In the genomic region with DNA sequence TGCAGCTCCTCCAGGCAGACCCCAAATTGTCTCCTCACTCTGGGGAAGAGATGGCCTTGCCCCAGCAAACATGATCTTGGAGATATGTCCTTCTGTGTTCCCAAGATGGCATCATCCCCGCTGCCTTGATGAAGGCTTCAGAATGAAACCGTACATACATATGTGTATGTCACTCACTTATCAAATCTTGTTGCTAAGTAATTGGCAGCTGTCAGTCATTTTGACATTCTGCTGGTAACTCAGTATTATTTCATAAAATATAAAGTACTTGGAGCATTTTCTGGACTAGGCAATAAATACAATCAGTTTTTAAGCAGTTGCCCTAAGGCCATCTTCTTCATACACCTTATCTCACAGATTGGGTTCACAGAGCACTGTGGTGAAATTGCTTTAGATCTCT, we compare ENCODE assay signal across 33 cellular contexts.
"Had no signal": no experiment of that assay in that cellular context is flagged by ENCODE, and none has a peak within 500 bp of the region (broad histone marks: within the 10 kb centered on the region; RNA-seq: fewer than 3 reads in every experiment).

No MANE protein-coding gene starts in this region.

- H3K4me3 ChIP-seq: ascending aorta, breast epithelium, cardiac muscle cell, coronary artery, esophagus muscularis mucosa, gastrocnemius medialis, heart left ventricle had no signal

- H3K4me3 Mint-ChIP-seq: activated CD4-positive, alpha-beta memory T cell treated with anti-CD3 and anti-CD28 coated beads for 36 hours; activated CD4-positive, alpha-beta T cell treated with anti-CD3 and anti-CD28 coated beads for 36 hours; activated CD4-positive, alpha-beta T cell treated with anti-CD3 and anti-CD28 coated beads, Interleukin-2, amount 10 ng/mL, durations not matched to agents 24 days and 14 days; activated CD8-positive, alpha-beta memory T cell treated with anti-CD3 and anti-CD28 coated beads, Interleukin-2, amount 10 ng/mL, durations not matched to agents 7 days and 5 days; activated CD8-positive, alpha-beta T cell treated with anti-CD3 and anti-CD28 coated beads, Interleukin-2, amount 10 ng/mL, durations not matched to agents 7 days and 5 days; activated naive CD4-positive, alpha-beta T cell treated with anti-CD3 and anti-CD28 coated beads, Interleukin-2, amount 10 ng/mL, durations not matched to agents 7 days and 5 days; activated naive CD8-positive, alpha-beta T cell treated with anti-CD3 and anti-CD28 coated beads, Interleukin-2, amount 10 ng/mL, durations not matched to agents 7 days and 5 days; activated T-cell treated with anti-CD3 and anti-CD28 coated beads, Interleukin-2, amount 50 U/mL, for 24 hours; activated T-cell treated with anti-CD3 and anti-CD28 coated beads, Interleukin-2, amount 50 U/mL, for 72 hours; brain; effector memory CD8-positive, alpha-beta T cell had no signal

- H3K9me3 Mint-ChIP-seq: activated CD4-positive, alpha-beta memory T cell treated with anti-CD3 and anti-CD28 coated beads for 36 hours; activated CD4-positive, alpha-beta T cell treated with anti-CD3 and anti-CD28 coated beads, Interleukin-2, amount 10 ng/mL, durations not matched to agents 24 days and 14 days; activated naive CD4-positive, alpha-beta T cell treated with anti-CD3 and anti-CD28 coated beads, Interleukin-2, amount 10 ng/mL, durations not matched to agents 7 days and 5 days; activated naive CD4-positive, alpha-beta T cell treated with anti-CD3 and anti-CD28 coated beads, Interleukin-2, amount 50 U/mL, for 72 hours; activated naive CD8-positive, alpha-beta T cell treated with anti-CD3 and anti-CD28 coated beads, Interleukin-2, amount 10 ng/mL, durations not matched to agents 7 days and 5 days; activated T-cell treated with anti-CD3 and anti-CD28 coated beads, Interleukin-2, amount 50 U/mL, for 24 hours; activated T-cell treated with anti-CD3 and anti-CD28 coated beads, Interleukin-2, amount 50 U/mL, for 72 hours; effector memory CD8-positive, alpha-beta T cell had no signal

- H3K27ac ChIP-seq: ascending aorta, breast epithelium, cardiac muscle cell, coronary artery, esophagus muscularis mucosa, foreskin keratinocyte, gastrocnemius medialis, heart left ventricle had no signal

- H3K36me3 ChIP-seq: ascending aorta, breast epithelium, cardiac muscle cell, gastrocnemius medialis had no signal

- H3K36me3 Mint-ChIP-seq: activated CD4-positive, alpha-beta memory T cell treated with anti-CD3 and anti-CD28 coated beads for 36 hours; activated CD8-positive, alpha-beta memory T cell treated with anti-CD3 and anti-CD28 coated beads, Interleukin-2, amount 10 ng/mL, durations not matched to agents 7 days and 5 days; activated naive CD4-positive, alpha-beta T cell treated with anti-CD3 and anti-CD28 coated beads, Interleukin-2, amount 10 ng/mL, durations not matched to agents 7 days and 5 days; activated naive CD4-positive, alpha-beta T cell treated with anti-CD3 and anti-CD28 coated beads, Interleukin-2, amount 50 U/mL, for 72 hours; activated naive CD8-positive, alpha-beta T cell treated with anti-CD3 and anti-CD28 coated beads, Interleukin-2, amount 10 ng/mL, durations not matched to agents 7 days and 5 days had no signal

- DNase-seq: activated CD4-positive, alpha-beta memory T cell treated with anti-CD3 and anti-CD28 coated beads for 36 hours; activated CD4-positive, alpha-beta T cell treated with anti-CD3 and anti-CD28 coated beads for 36 hours; activated CD4-positive, alpha-beta T cell treated with anti-CD3 and anti-CD28 coated beads, Interleukin-2, amount 10 ng/mL, durations not matched to agents 24 days and 14 days; activated CD4-positive, CD25-positive, alpha-beta regulatory T cell; activated CD4-positive, CD25-positive, alpha-beta regulatory T cell treated with anti-CD3 and anti-CD28 coated beads, Interleukin-2, amount 50 U/mL, for 72 hours; activated CD8-positive, alpha-beta memory T cell treated with anti-CD3 and anti-CD28 coated beads, Interleukin-2, amount 10 ng/mL, durations not matched to agents 7 days and 5 days; activated CD8-positive, alpha-beta memory T cell treated with anti-CD3 and anti-CD28 coated beads, Interleukin-2, amount 50 U/mL, for 4 hours; activated CD8-positive, alpha-beta T cell treated with anti-CD3 and anti-CD28 coated beads, Interleukin-2, amount 10 ng/mL, durations not matched to agents 7 days and 5 days; activated gamma-delta T cell; activated naive CD4-positive, alpha-beta T cell; activated naive CD4-positive, alpha-beta T cell treated with anti-CD3 and anti-CD28 coated beads, Interleukin-2, amount 10 ng/mL, durations not matched to agents 7 days and 5 days; activated naive CD8-positive, alpha-beta T cell treated with anti-CD3 and anti-CD28 coated beads, Interleukin-2, amount 10 ng/mL, durations not matched to agents 7 days and 5 days; activated T-cell treated with anti-CD3 and anti-CD28 coated beads for 4 hours; activated T-cell treated with anti-CD3 and anti-CD28 coated beads, Interleukin-2, amount 50 U/mL, for 24 hours; activated T-cell treated with anti-CD3 and anti-CD28 coated beads, Interleukin-2, amount 50 U/mL, for 72 hours; central memory CD4-positive, alpha-beta T cell; cerebellar nuclear complex; dermis blood vessel endothelial cell; effector CD4-positive, alpha-beta T cell; effector memory CD8-positive, alpha-beta T cell; erythroblast; foreskin keratinocyte; gastrocnemius medialis; glutamatergic neuron; heart left ventricle; T-helper 2 cell had no signal

- H3K27me3 ChIP-seq: ascending aorta, breast epithelium, cardiac muscle cell, esophagus muscularis mucosa, gastrocnemius medialis had no signal

- H3K4me1 Mint-ChIP-seq: activated CD4-positive, alpha-beta T cell treated with anti-CD3 and anti-CD28 coated beads for 36 hours; activated CD4-positive, alpha-beta T cell treated with anti-CD3 and anti-CD28 coated beads, Interleukin-2, amount 10 ng/mL, durations not matched to agents 24 days and 14 days; activated CD8-positive, alpha-beta memory T cell treated with anti-CD3 and anti-CD28 coated beads, Interleukin-2, amount 10 ng/mL, durations not matched to agents 7 days and 5 days; activated naive CD4-positive, alpha-beta T cell treated with anti-CD3 and anti-CD28 coated beads, Interleukin-2, amount 10 ng/mL, durations not matched to agents 7 days and 5 days; activated naive CD8-positive, alpha-beta T cell treated with anti-CD3 and anti-CD28 coated beads, Interleukin-2, amount 10 ng/mL, durations not matched to agents 7 days and 5 days had no signal

- H3K27ac Mint-ChIP-seq: activated CD4-positive, alpha-beta memory T cell treated with anti-CD3 and anti-CD28 coated beads for 36 hours; activated CD4-positive, alpha-beta T cell treated with anti-CD3 and anti-CD28 coated beads for 36 hours; activated CD4-positive, alpha-beta T cell treated with anti-CD3 and anti-CD28 coated beads, Interleukin-2, amount 10 ng/mL, durations not matched to agents 24 days and 14 days; activated CD8-positive, alpha-beta memory T cell treated with anti-CD3 and anti-CD28 coated beads, Interleukin-2, amount 10 ng/mL, durations not matched to agents 7 days and 5 days; activated CD8-positive, alpha-beta T cell treated with anti-CD3 and anti-CD28 coated beads, Interleukin-2, amount 10 ng/mL, durations not matched to agents 7 days and 5 days; activated naive CD4-positive, alpha-beta T cell treated with anti-CD3 and anti-CD28 coated beads, Interleukin-2, amount 10 ng/mL, durations not matched to agents 7 days and 5 days; activated naive CD4-positive, alpha-beta T cell treated with anti-CD3 and anti-CD28 coated beads, Interleukin-2, amount 50 U/mL, for 72 hours; activated naive CD8-positive, alpha-beta T cell treated with anti-CD3 and anti-CD28 coated beads, Interleukin-2, amount 10 ng/mL, durations not matched to agents 7 days and 5 days; activated T-cell treated with anti-CD3 and anti-CD28 coated beads, Interleukin-2, amount 50 U/mL, for 24 hours; activated T-cell treated with anti-CD3 and anti-CD28 coated beads, Interleukin-2, amount 50 U/mL, for 72 hours; effector memory CD8-positive, alpha-beta T cell had no signal

- H3K4me1 ChIP-seq: ascending aorta, breast epithelium, esophagus muscularis mucosa, foreskin keratinocyte, gastrocnemius medialis had no signal

- H3K27me3 Mint-ChIP-seq: brain had no signal

- H3K9me3 ChIP-seq: ascending aorta, breast epithelium, esophagus muscularis mucosa, gastrocnemius medialis, heart left ventricle had no signal
